1 cellular context compared by ENCODE assay signal in the genomic region with DNA sequence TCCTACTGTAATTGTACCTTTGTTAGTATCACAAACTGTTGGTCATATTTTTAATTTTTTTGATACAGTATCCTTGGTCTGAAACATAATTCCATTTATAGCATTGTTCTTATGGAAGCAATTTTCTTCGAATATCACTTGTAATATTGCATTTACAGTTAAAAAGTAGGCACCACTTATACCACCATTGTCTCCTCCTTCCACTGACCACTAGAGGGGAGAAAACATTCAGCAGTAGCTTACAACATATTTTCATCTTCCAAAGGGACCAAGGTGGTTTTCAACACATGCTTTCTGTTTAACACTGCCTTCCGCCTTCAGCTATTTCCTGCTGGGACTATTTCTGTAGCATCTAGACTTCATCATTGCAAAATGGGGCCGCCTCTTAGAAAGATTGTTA.
TF ChIP-seq lines count a peak whose summit lies in the region.

No MANE protein-coding gene starts in this region.

TF ChIP-seq in SK-N-SH treated with all-trans-retinoic acid at 6 μM for 48 hours, 23 proteins besides CTCF, POLR2A, EP300 and RAD21 (continued from another document):
- TF ChIP-seq, protein P1, sequence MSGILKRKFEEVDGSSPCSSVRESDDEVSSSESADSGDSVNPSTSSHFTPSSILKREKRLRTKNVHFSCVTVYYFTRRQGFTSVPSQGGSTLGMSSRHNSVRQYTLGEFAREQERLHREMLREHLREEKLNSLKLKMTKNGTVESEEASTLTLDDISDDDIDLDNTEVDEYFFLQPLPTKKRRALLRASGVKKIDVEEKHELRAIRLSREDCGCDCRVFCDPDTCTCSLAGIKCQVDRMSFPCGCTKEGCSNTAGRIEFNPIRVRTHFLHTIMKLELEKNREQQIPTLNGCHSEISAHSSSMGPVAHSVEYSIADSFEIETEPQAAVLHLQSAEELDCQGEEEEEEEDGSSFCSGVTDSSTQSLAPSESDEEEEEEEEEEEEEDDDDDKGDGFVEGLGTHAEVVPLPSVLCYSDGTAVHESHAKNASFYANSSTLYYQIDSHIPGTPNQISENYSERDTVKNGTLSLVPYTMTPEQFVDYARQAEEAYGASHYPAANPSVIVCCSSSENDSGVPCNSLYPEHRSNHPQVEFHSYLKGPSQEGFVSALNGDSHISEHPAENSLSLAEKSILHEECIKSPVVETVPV (CRISPR knock-in tag; IDR thresholded peaks at IDR 0.05) = no peak
TF ChIP-seq in SK-N-SH treated with all-trans-retinoic acid at 6 μM for 48 hours: peak in this region for 0.
